In genomic region chr1:94304553-94304952, GRCh38 we compare ENCODE assay signal across 13 cellular contexts.
"Had no signal": no experiment of that assay in that cellular context is flagged by ENCODE, and none has a peak within 500 bp of the region (broad histone marks: within the 10 kb centered on the region; RNA-seq: fewer than 3 reads in every experiment).

No MANE protein-coding gene starts in this region.

- H3K4me1 Mint-ChIP-seq: activated CD4-positive, alpha-beta memory T cell treated with anti-CD3 and anti-CD28 coated beads, Interleukin-2, amount 10 ng/mL, durations not matched to agents 7 days and 5 days; naive B cell; stimulated activated effector memory CD8-positive, alpha-beta T cell treated with anti-CD3 and anti-CD28 coated beads, Interleukin-12 subunit alpha, Interleukin-12 subunit beta, amount 100 ng/mL, for 72 hours had no signal

- H3K79me2 ChIP-seq: hepatocyte had no signal

- H3K4me1 ChIP-seq: colonic mucosa had no signal

- DNase-seq: activated CD4-positive, alpha-beta memory T cell treated with anti-CD3 and anti-CD28 coated beads, Interleukin-2, amount 10 ng/mL, durations not matched to agents 7 days and 5 days; activated CD4-positive, CD25-positive, alpha-beta regulatory T cell treated with anti-CD3 and anti-CD28 coated beads, Interleukin-2, amount 50 U/mL, for 72 hours; activated naive CD4-positive, alpha-beta T cell; aorta; colonic mucosa; effector CD4-positive, alpha-beta T cell; naive B cell; thyroid gland had no signal

- FAIRE-seq: urothelium cell line had no signal

- H2AFZ ChIP-seq: hepatocyte had no signal

- H3K4me3 Mint-ChIP-seq: activated CD4-positive, alpha-beta memory T cell treated with anti-CD3 and anti-CD28 coated beads, Interleukin-2, amount 10 ng/mL, durations not matched to agents 7 days and 5 days; mesothelial cell of epicardium; naive B cell; stimulated activated effector memory CD8-positive, alpha-beta T cell treated with anti-CD3 and anti-CD28 coated beads, Interleukin-12 subunit alpha, Interleukin-12 subunit beta, amount 100 ng/mL, for 72 hours had no signal

- H3K4me3 ChIP-seq: colonic mucosa, hepatocyte, right atrium auricular region, thyroid gland had no signal

- H3K36me3 Mint-ChIP-seq: mesothelial cell of epicardium; naive B cell; stimulated activated effector memory CD8-positive, alpha-beta T cell treated with anti-CD3 and anti-CD28 coated beads, Interleukin-12 subunit alpha, Interleukin-12 subunit beta, amount 100 ng/mL, for 72 hours had no signal

- H3K9me3 ChIP-seq: colonic mucosa, right atrium auricular region, thyroid gland had no signal

- H3K27ac Mint-ChIP-seq: activated CD4-positive, alpha-beta memory T cell treated with anti-CD3 and anti-CD28 coated beads, Interleukin-2, amount 10 ng/mL, durations not matched to agents 7 days and 5 days; mesothelial cell of epicardium; naive B cell; stimulated activated effector memory CD8-positive, alpha-beta T cell treated with anti-CD3 and anti-CD28 coated beads, Interleukin-12 subunit alpha, Interleukin-12 subunit beta, amount 100 ng/mL, for 72 hours had no signal

- H3K27me3 ChIP-seq: colonic mucosa, hepatocyte, right atrium auricular region, thyroid gland had no signal

- H3K4me2 ChIP-seq: hepatocyte had no signal

- H3K9me3 Mint-ChIP-seq: activated CD4-positive, alpha-beta memory T cell treated with anti-CD3 and anti-CD28 coated beads, Interleukin-2, amount 10 ng/mL, durations not matched to agents 7 days and 5 days; mesothelial cell of epicardium; naive B cell; stimulated activated effector memory CD8-positive, alpha-beta T cell treated with anti-CD3 and anti-CD28 coated beads, Interleukin-12 subunit alpha, Interleukin-12 subunit beta, amount 100 ng/mL, for 72 hours had no signal

- H3K36me3 ChIP-seq: colonic mucosa, right atrium auricular region, thyroid gland had no signal

- ATAC-seq: stimulated activated effector memory CD8-positive, alpha-beta T cell treated with anti-CD3 and anti-CD28 coated beads, Interleukin-12 subunit alpha, Interleukin-12 subunit beta, amount 100 ng/mL, for 72 hours had no signal

- H3K27ac ChIP-seq: colonic mucosa, hepatocyte, right atrium auricular region, thyroid gland had no signal
